Comparison of ENCODE assay signal across 17 cellular contexts in genomic region chr13:103004790-103005307, GRCh38.
"Had no signal": no experiment of that assay in that cellular context is flagged by ENCODE, and none has a peak within 500 bp of the region (broad histone marks: within the 10 kb centered on the region; RNA-seq: fewer than 3 reads in every experiment).

No MANE protein-coding gene starts in this region.

- H3K36me3 ChIP-seq: breast epithelium, MG63 had no signal

- DNase-seq: activated CD4-positive, alpha-beta T cell treated with anti-CD3 and anti-CD28 coated beads for 4 hours; activated CD8-positive, alpha-beta T cell treated with anti-CD3 and anti-CD28 coated beads, Interleukin-2, amount 10 ng/mL, durations not matched to agents 7 days and 5 days; activated effector memory CD4-positive, alpha-beta T cell treated with Interleukin-2 at 50 U/mL for 16 hours; activated naive CD4-positive, alpha-beta T cell; activated T-cell treated with anti-CD3 and anti-CD28 coated beads, Interleukin-2, amount 50 U/mL, for 24 hours; aorta; MG63; MV-4-11; NCI-H1092 treated with DMSO at 0.1 percent for 48 hours; NCI-H1436; NCI-H1694 treated with DMSO at 0.1 percent for 48 hours; NCI-H2081; NCI-H510A treated with DMSO at 0.1 percent for 48 hours; PC-9 had no signal

- H3K4me1 ChIP-seq: breast epithelium had no signal

- H3K9me3 ChIP-seq: breast epithelium, MG63 had no signal

- ATAC-seq: activated CD4-positive, CD25-positive, alpha-beta regulatory T cell treated with anti-CD3 and anti-CD28 coated beads, Interleukin-2, amount 50 U/mL, for 24 hours; activated CD8-positive, alpha-beta T cell treated with anti-CD3 and anti-CD28 coated beads, Interleukin-2, amount 10 ng/mL, durations not matched to agents 7 days and 5 days had no signal

- H3K4me3 ChIP-seq: breast epithelium, MG63, PC-9, SK-N-MC had no signal

- H3K27ac ChIP-seq: breast epithelium, PC-9, SK-N-MC had no signal

- H3K27me3 ChIP-seq: breast epithelium, MG63 had no signal
